In the genomic region with DNA sequence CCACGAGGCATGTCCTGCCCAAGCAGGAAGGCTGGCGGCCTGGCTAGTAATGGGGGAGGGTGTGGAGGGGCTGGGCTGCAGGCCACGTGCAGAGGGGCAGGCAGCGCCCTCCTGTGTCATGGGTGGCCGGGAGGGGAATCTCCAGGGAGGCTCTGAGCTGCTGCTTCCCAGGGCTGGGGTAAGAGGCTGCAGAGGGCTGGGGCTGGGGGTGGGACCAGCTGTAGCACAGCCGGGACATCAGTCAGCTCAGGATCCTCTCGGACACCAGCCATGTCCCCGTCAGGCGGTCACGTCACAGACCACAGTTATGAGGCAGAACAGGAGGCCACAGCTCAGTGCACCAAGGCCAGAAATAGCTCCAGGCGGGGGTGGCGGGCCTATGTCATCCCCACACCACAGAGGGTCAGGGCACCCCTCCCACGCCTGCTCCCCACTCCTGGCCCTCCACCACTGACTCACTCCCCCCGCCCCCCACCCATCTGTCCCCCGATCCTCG, we compare ENCODE assay signal across 1 cellular context.
A peak's percentile ranks its signal among the peaks of the same experiment; 100 is the strongest.
TF ChIP-seq lines count a peak whose summit lies in the region.

No MANE protein-coding gene starts in this region.

TF ChIP-seq in K562, 482 proteins besides CTCF, POLR2A, EP300 and RAD21 (continued from another document and continues in another):
- TF ChIP-seq, protein P1, sequence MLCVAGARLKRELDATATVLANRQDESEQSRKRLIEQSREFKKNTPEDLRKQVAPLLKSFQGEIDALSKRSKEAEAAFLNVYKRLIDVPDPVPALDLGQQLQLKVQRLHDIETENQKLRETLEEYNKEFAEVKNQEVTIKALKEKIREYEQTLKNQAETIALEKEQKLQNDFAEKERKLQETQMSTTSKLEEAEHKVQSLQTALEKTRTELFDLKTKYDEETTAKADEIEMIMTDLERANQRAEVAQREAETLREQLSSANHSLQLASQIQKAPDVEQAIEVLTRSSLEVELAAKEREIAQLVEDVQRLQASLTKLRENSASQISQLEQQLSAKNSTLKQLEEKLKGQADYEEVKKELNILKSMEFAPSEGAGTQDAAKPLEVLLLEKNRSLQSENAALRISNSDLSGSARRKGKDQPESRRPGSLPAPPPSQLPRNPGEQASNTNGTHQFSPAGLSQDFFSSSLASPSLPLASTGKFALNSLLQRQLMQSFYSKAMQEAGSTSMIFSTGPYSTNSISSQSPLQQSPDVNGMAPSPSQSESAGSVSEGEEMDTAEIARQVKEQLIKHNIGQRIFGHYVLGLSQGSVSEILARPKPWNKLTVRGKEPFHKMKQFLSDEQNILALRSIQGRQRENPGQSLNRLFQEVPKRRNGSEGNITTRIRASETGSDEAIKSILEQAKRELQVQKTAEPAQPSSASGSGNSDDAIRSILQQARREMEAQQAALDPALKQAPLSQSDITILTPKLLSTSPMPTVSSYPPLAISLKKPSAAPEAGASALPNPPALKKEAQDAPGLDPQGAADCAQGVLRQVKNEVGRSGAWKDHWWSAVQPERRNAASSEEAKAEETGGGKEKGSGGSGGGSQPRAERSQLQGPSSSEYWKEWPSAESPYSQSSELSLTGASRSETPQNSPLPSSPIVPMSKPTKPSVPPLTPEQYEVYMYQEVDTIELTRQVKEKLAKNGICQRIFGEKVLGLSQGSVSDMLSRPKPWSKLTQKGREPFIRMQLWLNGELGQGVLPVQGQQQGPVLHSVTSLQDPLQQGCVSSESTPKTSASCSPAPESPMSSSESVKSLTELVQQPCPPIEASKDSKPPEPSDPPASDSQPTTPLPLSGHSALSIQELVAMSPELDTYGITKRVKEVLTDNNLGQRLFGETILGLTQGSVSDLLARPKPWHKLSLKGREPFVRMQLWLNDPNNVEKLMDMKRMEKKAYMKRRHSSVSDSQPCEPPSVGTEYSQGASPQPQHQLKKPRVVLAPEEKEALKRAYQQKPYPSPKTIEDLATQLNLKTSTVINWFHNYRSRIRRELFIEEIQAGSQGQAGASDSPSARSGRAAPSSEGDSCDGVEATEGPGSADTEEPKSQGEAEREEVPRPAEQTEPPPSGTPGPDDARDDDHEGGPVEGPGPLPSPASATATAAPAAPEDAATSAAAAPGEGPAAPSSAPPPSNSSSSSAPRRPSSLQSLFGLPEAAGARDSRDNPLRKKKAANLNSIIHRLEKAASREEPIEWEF (CRISPR knock-in tag; IDR thresholded peaks at IDR 0.05), result no peak
- TF ChIP-seq ZNF347 (CRISPR knock-in tag; IDR thresholded peaks at IDR 0.05; ENCODE audit: low read depth), result no peak
- TF ChIP-seq RCOR1 (IDR thresholded peaks at IDR 0.05; ENCODE audit: borderline replicate concordance in 1 of 2, low read depth in 2 of 2, low read length in 2 of 2), result no peak
- TF ChIP-seq, protein P2, sequence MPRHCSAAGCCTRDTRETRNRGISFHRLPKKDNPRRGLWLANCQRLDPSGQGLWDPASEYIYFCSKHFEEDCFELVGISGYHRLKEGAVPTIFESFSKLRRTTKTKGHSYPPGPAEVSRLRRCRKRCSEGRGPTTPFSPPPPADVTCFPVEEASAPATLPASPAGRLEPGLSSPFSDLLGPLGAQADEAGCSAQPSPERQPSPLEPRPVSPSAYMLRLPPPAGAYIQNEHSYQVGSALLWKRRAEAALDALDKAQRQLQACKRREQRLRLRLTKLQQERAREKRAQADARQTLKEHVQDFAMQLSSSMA (CRISPR knock-in tag; IDR thresholded peaks at IDR 0.05), result no peak
- TF ChIP-seq KDM5B (IDR thresholded peaks at IDR 0.05; ENCODE audit: insufficient replicate concordance, low read depth, low read length), result no peak
- TF ChIP-seq HCFC1 (IDR thresholded peaks at IDR 0.05; ENCODE audit: low read depth, low read length), result no peak
- no peak for TF ChIP-seq ARHGAP35 (IDR thresholded peaks at IDR 0.05; ENCODE audit: partially characterized antibody)
- TF ChIP-seq HDAC8 (tag; IDR thresholded peaks at IDR 0.05), result no peak
- peak; percentile 64; the same call in 1 of the 2 replicates for TF ChIP-seq ZNF444 (CRISPR knock-in tag; IDR thresholded peaks at IDR 0.05)
- no peak for TF ChIP-seq CBX8 (IDR thresholded peaks at IDR 0.05; ENCODE audit: borderline replicate concordance, extremely low read depth, low read depth, low read length, poor library complexity, severe bottlenecking)
- TF ChIP-seq, protein P3, sequence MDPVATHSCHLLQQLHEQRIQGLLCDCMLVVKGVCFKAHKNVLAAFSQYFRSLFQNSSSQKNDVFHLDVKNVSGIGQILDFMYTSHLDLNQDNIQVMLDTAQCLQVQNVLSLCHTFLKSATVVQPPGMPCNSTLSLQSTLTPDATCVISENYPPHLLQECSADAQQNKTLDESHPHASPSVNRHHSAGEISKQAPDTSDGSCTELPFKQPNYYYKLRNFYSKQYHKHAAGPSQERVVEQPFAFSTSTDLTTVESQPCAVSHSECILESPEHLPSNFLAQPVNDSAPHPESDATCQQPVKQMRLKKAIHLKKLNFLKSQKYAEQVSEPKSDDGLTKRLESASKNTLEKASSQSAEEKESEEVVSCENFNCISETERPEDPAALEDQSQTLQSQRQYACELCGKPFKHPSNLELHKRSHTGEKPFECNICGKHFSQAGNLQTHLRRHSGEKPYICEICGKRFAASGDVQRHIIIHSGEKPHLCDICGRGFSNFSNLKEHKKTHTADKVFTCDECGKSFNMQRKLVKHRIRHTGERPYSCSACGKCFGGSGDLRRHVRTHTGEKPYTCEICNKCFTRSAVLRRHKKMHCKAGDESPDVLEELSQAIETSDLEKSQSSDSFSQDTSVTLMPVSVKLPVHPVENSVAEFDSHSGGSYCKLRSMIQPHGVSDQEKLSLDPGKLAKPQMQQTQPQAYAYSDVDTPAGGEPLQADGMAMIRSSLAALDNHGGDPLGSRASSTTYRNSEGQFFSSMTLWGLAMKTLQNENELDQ (CRISPR knock-in tag; IDR thresholded peaks at IDR 0.05; ENCODE audit: borderline replicate concordance), result no peak
- no peak for TF ChIP-seq RHOXF2B (CRISPR knock-in tag; conservative IDR thresholded peaks at IDR 0.05)
- TF ChIP-seq ZNF668 (CRISPR knock-in tag; IDR thresholded peaks at IDR 0.05), result no peak
- TF ChIP-seq MTA1 (IDR thresholded peaks at IDR 0.05; ENCODE audit: borderline replicate concordance), result no peak
- TF ChIP-seq MTA3 (IDR thresholded peaks at IDR 0.05; ENCODE audit: borderline replicate concordance), result no peak
- no peak for TF ChIP-seq TEAD2 (tag; IDR thresholded peaks at IDR 0.05)
- TF ChIP-seq, protein P4, sequence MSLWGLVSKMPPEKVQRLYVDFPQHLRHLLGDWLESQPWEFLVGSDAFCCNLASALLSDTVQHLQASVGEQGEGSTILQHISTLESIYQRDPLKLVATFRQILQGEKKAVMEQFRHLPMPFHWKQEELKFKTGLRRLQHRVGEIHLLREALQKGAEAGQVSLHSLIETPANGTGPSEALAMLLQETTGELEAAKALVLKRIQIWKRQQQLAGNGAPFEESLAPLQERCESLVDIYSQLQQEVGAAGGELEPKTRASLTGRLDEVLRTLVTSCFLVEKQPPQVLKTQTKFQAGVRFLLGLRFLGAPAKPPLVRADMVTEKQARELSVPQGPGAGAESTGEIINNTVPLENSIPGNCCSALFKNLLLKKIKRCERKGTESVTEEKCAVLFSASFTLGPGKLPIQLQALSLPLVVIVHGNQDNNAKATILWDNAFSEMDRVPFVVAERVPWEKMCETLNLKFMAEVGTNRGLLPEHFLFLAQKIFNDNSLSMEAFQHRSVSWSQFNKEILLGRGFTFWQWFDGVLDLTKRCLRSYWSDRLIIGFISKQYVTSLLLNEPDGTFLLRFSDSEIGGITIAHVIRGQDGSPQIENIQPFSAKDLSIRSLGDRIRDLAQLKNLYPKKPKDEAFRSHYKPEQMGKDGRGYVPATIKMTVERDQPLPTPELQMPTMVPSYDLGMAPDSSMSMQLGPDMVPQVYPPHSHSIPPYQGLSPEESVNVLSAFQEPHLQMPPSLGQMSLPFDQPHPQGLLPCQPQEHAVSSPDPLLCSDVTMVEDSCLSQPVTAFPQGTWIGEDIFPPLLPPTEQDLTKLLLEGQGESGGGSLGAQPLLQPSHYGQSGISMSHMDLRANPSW (CRISPR knock-in tag; IDR thresholded peaks at IDR 0.05), result peak; percentile 91
- TF ChIP-seq, protein P5, sequence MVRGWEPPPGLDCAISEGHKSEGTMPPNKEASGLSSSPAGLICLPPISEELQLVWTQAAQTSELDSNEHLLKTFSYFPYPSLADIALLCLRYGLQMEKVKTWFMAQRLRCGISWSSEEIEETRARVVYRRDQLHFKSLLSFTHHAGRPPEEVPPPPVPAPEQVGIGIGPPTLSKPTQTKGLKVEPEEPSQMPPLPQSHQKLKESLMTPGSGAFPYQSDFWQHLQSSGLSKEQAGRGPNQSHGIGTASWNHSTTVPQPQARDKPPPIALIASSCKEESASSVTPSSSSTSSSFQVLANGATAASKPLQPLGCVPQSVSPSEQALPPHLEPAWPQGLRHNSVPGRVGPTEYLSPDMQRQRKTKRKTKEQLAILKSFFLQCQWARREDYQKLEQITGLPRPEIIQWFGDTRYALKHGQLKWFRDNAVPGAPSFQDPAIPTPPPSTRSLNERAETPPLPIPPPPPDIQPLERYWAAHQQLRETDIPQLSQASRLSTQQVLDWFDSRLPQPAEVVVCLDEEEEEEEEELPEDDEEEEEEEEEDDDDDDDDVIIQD (CRISPR knock-in tag; IDR thresholded peaks at IDR 0.05), result no peak
- TF ChIP-seq, protein P6, sequence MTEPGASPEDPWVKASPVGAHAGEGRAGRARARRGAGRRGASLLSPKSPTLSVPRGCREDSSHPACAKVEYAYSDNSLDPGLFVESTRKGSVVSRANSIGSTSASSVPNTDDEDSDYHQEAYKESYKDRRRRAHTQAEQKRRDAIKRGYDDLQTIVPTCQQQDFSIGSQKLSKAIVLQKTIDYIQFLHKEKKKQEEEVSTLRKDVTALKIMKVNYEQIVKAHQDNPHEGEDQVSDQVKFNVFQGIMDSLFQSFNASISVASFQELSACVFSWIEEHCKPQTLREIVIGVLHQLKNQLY (CRISPR knock-in tag; conservative IDR thresholded peaks at IDR 0.05), result no peak
- no peak for TF ChIP-seq ZNF551 (CRISPR knock-in tag; IDR thresholded peaks at IDR 0.05)
- TF ChIP-seq THRAP3 (IDR thresholded peaks at IDR 0.05; ENCODE audit: borderline replicate concordance), result no peak
- no peak for TF ChIP-seq STAT5A (IDR thresholded peaks at IDR 0.05; ENCODE audit: borderline replicate concordance, low read length)
- TF ChIP-seq, protein P7, sequence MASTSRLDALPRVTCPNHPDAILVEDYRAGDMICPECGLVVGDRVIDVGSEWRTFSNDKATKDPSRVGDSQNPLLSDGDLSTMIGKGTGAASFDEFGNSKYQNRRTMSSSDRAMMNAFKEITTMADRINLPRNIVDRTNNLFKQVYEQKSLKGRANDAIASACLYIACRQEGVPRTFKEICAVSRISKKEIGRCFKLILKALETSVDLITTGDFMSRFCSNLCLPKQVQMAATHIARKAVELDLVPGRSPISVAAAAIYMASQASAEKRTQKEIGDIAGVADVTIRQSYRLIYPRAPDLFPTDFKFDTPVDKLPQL (IDR thresholded peaks at IDR 0.05; ENCODE audit: extremely low read depth, insufficient read length), result no peak
- TF ChIP-seq, protein P8, sequence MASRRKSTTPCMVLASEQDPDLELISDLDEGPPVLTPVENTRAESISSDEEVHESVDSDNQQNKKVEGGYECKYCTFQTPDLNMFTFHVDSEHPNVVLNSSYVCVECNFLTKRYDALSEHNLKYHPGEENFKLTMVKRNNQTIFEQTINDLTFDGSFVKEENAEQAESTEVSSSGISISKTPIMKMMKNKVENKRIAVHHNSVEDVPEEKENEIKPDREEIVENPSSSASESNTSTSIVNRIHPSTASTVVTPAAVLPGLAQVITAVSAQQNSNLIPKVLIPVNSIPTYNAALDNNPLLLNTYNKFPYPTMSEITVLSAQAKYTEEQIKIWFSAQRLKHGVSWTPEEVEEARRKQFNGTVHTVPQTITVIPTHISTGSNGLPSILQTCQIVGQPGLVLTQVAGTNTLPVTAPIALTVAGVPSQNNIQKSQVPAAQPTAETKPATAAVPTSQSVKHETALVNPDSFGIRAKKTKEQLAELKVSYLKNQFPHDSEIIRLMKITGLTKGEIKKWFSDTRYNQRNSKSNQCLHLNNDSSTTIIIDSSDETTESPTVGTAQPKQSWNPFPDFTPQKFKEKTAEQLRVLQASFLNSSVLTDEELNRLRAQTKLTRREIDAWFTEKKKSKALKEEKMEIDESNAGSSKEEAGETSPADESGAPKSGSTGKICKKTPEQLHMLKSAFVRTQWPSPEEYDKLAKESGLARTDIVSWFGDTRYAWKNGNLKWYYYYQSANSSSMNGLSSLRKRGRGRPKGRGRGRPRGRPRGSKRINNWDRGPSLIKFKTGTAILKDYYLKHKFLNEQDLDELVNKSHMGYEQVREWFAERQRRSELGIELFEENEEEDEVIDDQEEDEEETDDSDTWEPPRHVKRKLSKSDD (conservative IDR thresholded peaks at IDR 0.05; ENCODE audit: low read length), result no peak
- TF ChIP-seq HMGN3 (IDR thresholded peaks at IDR 0.05; ENCODE audit: borderline replicate concordance, extremely low read depth, insufficient read length, low read depth, low read length), result no peak
- TF ChIP-seq PCBP1 (IDR thresholded peaks at IDR 0.05; ENCODE audit: low read depth, low read length, poor library complexity, severe bottlenecking), result peak; percentile 12
- TF ChIP-seq ZNF232 (CRISPR knock-in tag; IDR thresholded peaks at IDR 0.05), result no peak
- TF ChIP-seq, protein P9, sequence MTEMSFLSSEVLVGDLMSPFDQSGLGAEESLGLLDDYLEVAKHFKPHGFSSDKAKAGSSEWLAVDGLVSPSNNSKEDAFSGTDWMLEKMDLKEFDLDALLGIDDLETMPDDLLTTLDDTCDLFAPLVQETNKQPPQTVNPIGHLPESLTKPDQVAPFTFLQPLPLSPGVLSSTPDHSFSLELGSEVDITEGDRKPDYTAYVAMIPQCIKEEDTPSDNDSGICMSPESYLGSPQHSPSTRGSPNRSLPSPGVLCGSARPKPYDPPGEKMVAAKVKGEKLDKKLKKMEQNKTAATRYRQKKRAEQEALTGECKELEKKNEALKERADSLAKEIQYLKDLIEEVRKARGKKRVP (CRISPR knock-in tag; IDR thresholded peaks at IDR 0.05), result 0 out of 2 replicates have a peak, but pooled peaks have one; percentile 15
- TF ChIP-seq MYC (IDR thresholded peaks at IDR 0.05; ENCODE audit: low read depth, low read length), result peak; percentile 70
- peak; percentile 75; the same call in 1 of the 2 replicates for TF ChIP-seq MYC (CRISPR knock-in tag; IDR thresholded peaks at IDR 0.05; ENCODE audit: borderline replicate concordance, low read depth)
- peak; percentile 32; the same call in 1 of the 2 replicates for TF ChIP-seq ATF7 (IDR thresholded peaks at IDR 0.05)
- TF ChIP-seq ZKSCAN8 (CRISPR knock-in tag; IDR thresholded peaks at IDR 0.05), result no peak
- TF ChIP-seq ETV5 (CRISPR knock-in tag; IDR thresholded peaks at IDR 0.05; ENCODE audit: low read depth), result no peak
- TF ChIP-seq CBFB (CRISPR knock-in tag; IDR thresholded peaks at IDR 0.05), result no peak
- TF ChIP-seq, protein P10, sequence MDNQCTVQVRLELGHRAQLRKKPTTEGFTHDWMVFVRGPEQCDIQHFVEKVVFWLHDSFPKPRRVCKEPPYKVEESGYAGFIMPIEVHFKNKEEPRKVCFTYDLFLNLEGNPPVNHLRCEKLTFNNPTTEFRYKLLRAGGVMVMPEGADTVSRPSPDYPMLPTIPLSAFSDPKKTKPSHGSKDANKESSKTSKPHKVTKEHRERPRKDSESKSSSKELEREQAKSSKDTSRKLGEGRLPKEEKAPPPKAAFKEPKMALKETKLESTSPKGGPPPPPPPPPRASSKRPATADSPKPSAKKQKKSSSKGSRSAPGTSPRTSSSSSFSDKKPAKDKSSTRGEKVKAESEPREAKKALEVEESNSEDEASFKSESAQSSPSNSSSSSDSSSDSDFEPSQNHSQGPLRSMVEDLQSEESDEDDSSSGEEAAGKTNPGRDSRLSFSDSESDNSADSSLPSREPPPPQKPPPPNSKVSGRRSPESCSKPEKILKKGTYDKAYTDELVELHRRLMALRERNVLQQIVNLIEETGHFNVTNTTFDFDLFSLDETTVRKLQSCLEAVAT (IDR thresholded peaks at IDR 0.05), result no peak
- no peak for TF ChIP-seq MCM3 (IDR thresholded peaks at IDR 0.05)
